ENCODE assay signal across 12 cellular contexts in genomic region chr12:8844665-8845064, GRCh38. TPM values are rescaled to one million over a fixed set of nuclear protein-coding genes. Genes with fewer than 3 reads are reported as not detected.
DNase-seq lines count a peak whose midpoint lies in the region; ATAC-seq and TF ChIP-seq lines count a peak whose summit lies in the region.
"Had no signal": no experiment of that assay in that cellular context is flagged by ENCODE, and none has a peak within 500 bp of the region (broad histone marks: within the 10 kb centered on the region; RNA-seq: fewer than 3 reads in every experiment).

No MANE protein-coding gene starts in this region.

- H3K27me3 ChIP-seq in body of pancreas: no peaks in the 10 kb centered on the region

- H3K27ac ChIP-seq in body of pancreas: no peak overlapping the region

- H3K36me3 Mint-ChIP-seq in naive thymus-derived CD8-positive, alpha-beta T cell: no peaks in the 10 kb centered on the region

- intact Hi-C loops in body of pancreas (cut with DNase I): no loop called here

- H3K27me3 Mint-ChIP-seq in naive thymus-derived CD8-positive, alpha-beta T cell: peaks cover 0 to 24% (median 9%) of the 10 kb centered on the region in 5 donors

- ATAC-seq in body of pancreas (peak; percentile 67), GM18868 (IDR thresholded peaks at IDR 0.05; ENCODE audit: unreplicated experiment) (no peak)
- no peak for ATAC-seq in naive thymus-derived CD8-positive, alpha-beta T cell
- no peak for ATAC-seq in stimulated activated naive CD8-positive, alpha-beta T cell treated with anti-CD3 and anti-CD28 coated beads, Interleukin-15, Interleukin-2, amounts not matched to agents 100 U/mL and 50 U/mL, for 24 hours

- WGBS in body of pancreas, 2 donors: 9 to 13% methylated on average over 11 of the region's 11 CpGs

- H3K4me3 ChIP-seq in body of pancreas: no peak overlapping the region
- no peak overlapping the region for H3K4me3 ChIP-seq in skeletal muscle cell (ENCODE audit: low read depth, low read length)

- no peak overlapping the region for H3K27ac Mint-ChIP-seq in naive thymus-derived CD8-positive, alpha-beta T cell
- H3K27ac Mint-ChIP-seq: CD8-positive, alpha-beta memory T cell had no signal

- peaks cover 0 to 2% (median under 1%) of the 10 kb centered on the region in 4 donors for H3K4me1 Mint-ChIP-seq in naive thymus-derived CD8-positive, alpha-beta T cell
- H3K4me1 Mint-ChIP-seq: CD8-positive, alpha-beta memory T cell had no signal

- no peaks in the 10 kb centered on the region for H3K36me3 ChIP-seq in body of pancreas (replicated peaks in 1 of 2; ENCODE audit: insufficient read depth in 1 of 2, low read depth in 2 of 2)

- H3K9me3 ChIP-seq in body of pancreas: no peaks in the 10 kb centered on the region

- no peaks in the 10 kb centered on the region for H3K9me3 Mint-ChIP-seq in naive thymus-derived CD8-positive, alpha-beta T cell

- DNase-seq in M059J (ENCODE audit: low read depth) (peak; percentile 10), body of pancreas (peak; percentile 71 to 86 (median 76)), hepatic stellate cell (ENCODE audit: low spot score) (peak; percentile 22), skeletal muscle cell (ENCODE audit: low read depth) (peak; percentile 12), NCI-H2107 treated with DMSO at 0.1 percent for 48 hours (lab: John Stamatoyannopoulos, UW; ENCODE audit: unreplicated experiment) (no peak)
- DNase-seq in naive thymus-derived CD8-positive, alpha-beta T cell: no peak
- no peak for DNase-seq in stimulated activated naive CD8-positive, alpha-beta T cell treated with anti-CD3 and anti-CD28 coated beads, Interleukin-15, Interleukin-2, amounts not matched to agents 100 U/mL and 50 U/mL, for 24 hours
- DNase-seq: CD8-positive, alpha-beta memory T cell; cortex of kidney; HCEC 1CT; NCI-H446 treated with DMSO at 0.1 percent for 48 hours had no signal

- TF ChIP-seq CTCF in body of pancreas (IDR thresholded peaks at IDR 0.05): no peak

- no peak overlapping the region for H3K4me3 Mint-ChIP-seq in naive thymus-derived CD8-positive, alpha-beta T cell
- H3K4me3 Mint-ChIP-seq: CD8-positive, alpha-beta memory T cell had no signal

- peaks cover 11% of the 10 kb centered on the region for H3K4me1 ChIP-seq in body of pancreas

- POLR2A ChIA-PET in naive thymus-derived CD8-positive, alpha-beta T cell (lab: Charles Lee): no interaction called here

- TF ChIP-seq POLR2A in body of pancreas (IDR thresholded peaks at IDR 0.05): no peak

RNA-seq across cellular contexts. Expression of gene A2ML1, which starts 22.2 kb away (rescaled TPM):
- total RNA-seq in M059J (2014; rRNA removed; shearing (Covaris generic)): not detected in 2 replicates
- not detected for total RNA-seq in body of pancreas
- not detected for total RNA-seq in naive thymus-derived CD8-positive, alpha-beta T cell
- polyA plus RNA-seq in naive thymus-derived CD8-positive, alpha-beta T cell: not detected
- total RNA-seq: CD8-positive, alpha-beta memory T cell had no signal
- polyA plus RNA-seq: CD8-positive, alpha-beta memory T cell had no signal

Comparison
In these comparisons a context has a peak if more than half of its experiments do, and no peak if none do; other contexts are left out.
1. DNase-seq: peak in M059J (single experiment), body of pancreas (4 of 4), hepatic stellate cell (single experiment) and skeletal muscle cell (single experiment); none in naive thymus-derived CD8-positive, alpha-beta T cell (0 of 10), NCI-H2107 treated with DMSO at 0.1 percent for 48 hours (single experiment) and stimulated activated naive CD8-positive, alpha-beta T cell treated with anti-CD3 and anti-CD28 coated beads, Interleukin-15, Interleukin-2, amounts not matched to agents 100 U/mL and 50 U/mL, for 24 hours (single experiment).